15 cellular contexts compared by ENCODE assay signal in genomic region chr12:108820700-108821406, GRCh38. TPM values are rescaled to one million over a fixed set of nuclear protein-coding genes. Genes with fewer than 3 reads are reported as not detected.
DNase-seq lines count a peak whose midpoint lies in the region; ATAC-seq and TF ChIP-seq lines count a peak whose summit lies in the region.
"Had no signal": no experiment of that assay in that cellular context is flagged by ENCODE, and none has a peak within 500 bp of the region (broad histone marks: within the 10 kb centered on the region; RNA-seq: fewer than 3 reads in every experiment).

No MANE protein-coding gene starts in this region.

- no peak overlapping the region for H3K4me3 Mint-ChIP-seq in activated CD4-positive, alpha-beta T cell treated with anti-CD3 and anti-CD28 coated beads, Interleukin-2, amount 10 ng/mL, durations not matched to agents 24 days and 14 days
- H3K4me3 Mint-ChIP-seq: memory B cell had no signal

- no peak for ATAC-seq in thoracic aorta (ENCODE audit: insufficient number of reproducible peaks, low FRiP score, low read depth)
- ATAC-seq in GM21515 (IDR thresholded peaks at IDR 0.05; ENCODE audit: unreplicated experiment), result no peak
- no peak for ATAC-seq in GM21723 (IDR thresholded peaks at IDR 0.05; ENCODE audit: unreplicated experiment)
- ATAC-seq: HCT116 had no signal

- H3K27me3 ChIP-seq in ascending aorta (no peaks in the 10 kb centered on the region), thoracic aorta (replicated peaks; ENCODE audit: insufficient read depth) (no peaks in the 10 kb centered on the region)

- no peak overlapping the region for H3K4me3 ChIP-seq in ascending aorta
- no peak overlapping the region for H3K4me3 ChIP-seq in mesodermal cell (ENCODE audit: extremely low read depth, insufficient read depth, low read length, poor library complexity, severe bottlenecking)
- no peak overlapping the region for H3K4me3 ChIP-seq in thoracic aorta

- TF ChIP-seq CTCF in ascending aorta (IDR thresholded peaks at IDR 0.05) (no peak), thoracic aorta (IDR thresholded peaks at IDR 0.05) (no peak)

- peak overlapping the region; percentile 41 to 55 for H3K27ac ChIP-seq in ascending aorta
- H3K27ac ChIP-seq in mesodermal cell (ENCODE audit: low read depth, low read length, severe bottlenecking), result peak overlapping the region; percentile 3
- peak overlapping the region; percentile 26 to 33 for H3K27ac ChIP-seq in thoracic aorta

- intact Hi-C loops in activated CD4-positive, alpha-beta T cell treated with anti-CD3 and anti-CD28 coated beads, Interleukin-2, amount 10 ng/mL, durations not matched to agents 24 days and 14 days (cut with micrococcal nuclease), result loop anchor here (5.0 to 10.0 kb wide), 2 partner anchors 36 to 134 kb away; partner anchors contain the start of gene SSH1
- intact Hi-C loops in ascending aorta (cut with DNase I), result no loop called here

- H3K9me3 Mint-ChIP-seq in activated CD4-positive, alpha-beta T cell treated with anti-CD3 and anti-CD28 coated beads, Interleukin-2, amount 10 ng/mL, durations not matched to agents 24 days and 14 days, result no peaks in the 10 kb centered on the region
- H3K9me3 Mint-ChIP-seq: memory B cell had no signal

- DNase-seq in activated CD4-positive, alpha-beta T cell treated with anti-CD3 and anti-CD28 coated beads, Interleukin-2, amount 10 ng/mL, durations not matched to agents 24 days and 14 days, result no peak
- DNase-seq in activated CD4-positive, alpha-beta T cell treated with anti-CD3 and anti-CD28 coated beads for 4 hours, result no peak
- DNase-seq in ascending aorta (ENCODE audit: low spot score in 2 of 2) (no peak), thoracic aorta (ENCODE audit: low spot score) (no peak), AG08396 (ENCODE audit: low spot score) (no peak)
- DNase-seq: DMS 273 treated with DMSO at 0.1 percent for 48 hours, NCI-H2029 treated with DMSO at 0.1 percent for 48 hours had no signal

- H3K36me3 ChIP-seq in ascending aorta, result peaks cover 29 to 45% of the 10 kb centered on the region in 2 donors
- H3K36me3 ChIP-seq in mesodermal cell (ENCODE audit: control insufficient read depth, insufficient read depth, low read length), result peaks cover 87% of the 10 kb centered on the region
- peaks cover 11% of the 10 kb centered on the region for H3K36me3 ChIP-seq in thoracic aorta

- H3K4me1 Mint-ChIP-seq in activated CD4-positive, alpha-beta T cell treated with anti-CD3 and anti-CD28 coated beads, Interleukin-2, amount 10 ng/mL, durations not matched to agents 24 days and 14 days, result peaks cover 35% of the 10 kb centered on the region

- WGBS in mesodermal cell (ENCODE audit: insufficient coverage in 2 of 2), 2 experiments, result 88 to 94% methylated on average over 2 to 5 of the region's 10 CpGs

- H3K9me3 ChIP-seq in ascending aorta (no peaks in the 10 kb centered on the region), mesodermal cell (ENCODE audit: control insufficient read depth, low read length) (no peaks in the 10 kb centered on the region), thoracic aorta (no peaks in the 10 kb centered on the region)

- H3K27me3 Mint-ChIP-seq in activated CD4-positive, alpha-beta T cell treated with anti-CD3 and anti-CD28 coated beads, Interleukin-2, amount 10 ng/mL, durations not matched to agents 24 days and 14 days, result no peaks in the 10 kb centered on the region
- H3K27me3 Mint-ChIP-seq: memory B cell had no signal

- H3K36me3 Mint-ChIP-seq in activated CD4-positive, alpha-beta T cell treated with anti-CD3 and anti-CD28 coated beads, Interleukin-2, amount 10 ng/mL, durations not matched to agents 24 days and 14 days (ENCODE audit: low read depth), result peaks cover 36% of the 10 kb centered on the region

- peak overlapping the region; percentile 65 for H3K27ac Mint-ChIP-seq in activated CD4-positive, alpha-beta T cell treated with anti-CD3 and anti-CD28 coated beads, Interleukin-2, amount 10 ng/mL, durations not matched to agents 24 days and 14 days

- H3K4me1 ChIP-seq in ascending aorta, result peaks cover 20 to 29% of the 10 kb centered on the region in 2 donors
- H3K4me1 ChIP-seq in mesodermal cell (ENCODE audit: control insufficient read depth, insufficient read depth, low read length, poor library complexity, severe bottlenecking), result peaks cover 50% of the 10 kb centered on the region
- H3K4me1 ChIP-seq in thoracic aorta (ENCODE audit: control insufficient read depth in 1 of 2, low read depth in 2 of 2), result peaks cover 37 to 58% of the 10 kb centered on the region in 2 donors

RNA-seq across cellular contexts. Expression of gene SSH1, which starts 36.5 kb away (rescaled TPM):
- total RNA-seq in activated CD4-positive, alpha-beta T cell treated with anti-CD3 and anti-CD28 coated beads, Interleukin-2, amount 10 ng/mL, durations not matched to agents 24 days and 14 days, result 27.2 and 31.5 TPM in 2 replicates
- total RNA-seq in ascending aorta (16.1 TPM), thoracic aorta (10 to 100 TPM; 25.3 to 57.6 TPM)
- polyA plus RNA-seq in mesodermal cell (2013, experiment 1 of 2), result 39.1 TPM
- 31.0 TPM for polyA plus RNA-seq in mesodermal cell (2013, experiment 2 of 2)

RNA-seq across cellular contexts. Expression of gene DAO, which starts 59.0 kb away (rescaled TPM):
- total RNA-seq in activated CD4-positive, alpha-beta T cell treated with anti-CD3 and anti-CD28 coated beads, Interleukin-2, amount 10 ng/mL, durations not matched to agents 24 days and 14 days, result not detected in 2 replicates
- not detected for total RNA-seq in ascending aorta
- not detected for polyA plus RNA-seq in mesodermal cell (2013, experiment 1 of 2)
- not detected for polyA plus RNA-seq in mesodermal cell (2013, experiment 2 of 2)
- not detected for total RNA-seq in thoracic aorta
- total RNA-seq: A673, renal cortical epithelial cell, temporal lobe had no signal
